ENCODE assay signal across 30 cellular contexts in the genomic region with DNA sequence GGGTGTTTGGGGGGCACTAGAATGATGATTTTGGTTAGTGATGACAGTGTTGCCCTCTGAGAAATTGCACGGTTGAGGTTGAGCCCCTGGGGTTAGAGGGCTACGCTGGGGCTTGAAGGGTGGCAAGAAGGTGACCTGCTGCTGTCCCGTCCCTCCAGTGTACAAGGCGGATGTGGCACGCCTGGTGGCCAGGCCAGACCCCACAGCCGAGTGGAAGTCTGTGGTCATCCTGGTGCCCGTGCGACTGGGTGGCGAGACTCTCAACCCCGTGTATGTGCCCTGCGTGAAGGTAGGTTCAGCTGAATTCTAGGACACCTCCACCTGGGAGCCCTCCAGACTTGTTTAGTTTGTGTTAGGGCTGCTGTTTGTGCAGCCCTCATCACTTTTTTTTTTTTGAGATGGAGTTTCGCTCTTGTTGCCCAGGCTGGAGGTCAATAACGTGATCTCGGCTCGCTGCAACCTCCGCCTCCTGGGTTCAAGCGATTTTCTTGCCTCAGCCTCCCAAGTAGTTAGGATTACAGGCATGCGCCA. TPM values are rescaled to one million over a fixed set of nuclear protein-coding genes. Genes with fewer than 3 reads are reported as not detected.
"Had no signal": no experiment of that assay in that cellular context is flagged by ENCODE, and none has a peak within 500 bp of the region (broad histone marks: within the 10 kb centered on the region; RNA-seq: fewer than 3 reads in every experiment).

No MANE protein-coding gene starts in this region.

- DNase-seq: dorsolateral prefrontal cortex; effector CD4-positive, alpha-beta T cell; foreskin keratinocyte; heart left ventricle; kidney; nucleus accumbens; stimulated activated CD4-positive, alpha-beta T cell treated with anti-CD3 and anti-CD28 coated beads, Interleukin-12 subunit alpha, Interleukin-12 subunit beta, amount 100 ng/mL, for 4 hours; stimulated activated CD4-positive, alpha-beta T cell treated with anti-CD3 and anti-CD28 coated beads, Interleukin-1b, Interleukin-23, amount 100 ng/mL, for 48 hours; stimulated activated CD4-positive, alpha-beta T cell treated with anti-CD3 and anti-CD28 coated beads, Interleukin-4, amount 100 ng/mL, for 1 hour; stimulated activated CD8-positive, alpha-beta memory T cell treated with anti-CD3 and anti-CD28 coated beads, Interleukin-4, amount 100 ng/mL, for 48 hours; stimulated activated naive CD4-positive, alpha-beta T cell; stimulated activated naive CD8-positive, alpha-beta T cell treated with anti-CD3 and anti-CD28 coated beads, Interleukin-15, amount 100 ng/mL, for 72 hours; transverse colon; upper lobe of right lung; uterus had no signal

- ATAC-seq: foreskin keratinocyte; gastroesophageal sphincter; heart left ventricle; left lobe of liver; natural killer cell treated with Interleukin-12 subunit alpha and Interleukin-12 subunit beta and Interleukin-15 and Interleukin-18, amount 100 ng/mL, for 72 hours; sciatic nerve; stimulated activated naive CD8-positive, alpha-beta T cell treated with anti-CD3 and anti-CD28 coated beads, Interleukin-15, amount 100 ng/mL, for 72 hours; upper lobe of right lung had no signal

- H3K27me3 ChIP-seq: dorsolateral prefrontal cortex, esophagus muscularis mucosa, foreskin keratinocyte, gastroesophageal sphincter, heart left ventricle, hepatocyte, neural progenitor cell, right atrium auricular region, suprapubic skin, transverse colon, upper lobe of right lung, uterus had no signal

- H3K27ac ChIP-seq: dorsolateral prefrontal cortex, esophagus muscularis mucosa, foreskin keratinocyte, gastroesophageal sphincter, heart left ventricle, hepatocyte, neural progenitor cell, prostate gland, right atrium auricular region, suprapubic skin, transverse colon, upper lobe of right lung, uterus had no signal

- FAIRE-seq: kidney had no signal

- H3K9ac ChIP-seq: neural progenitor cell had no signal

- H3K4me3 ChIP-seq: dorsolateral prefrontal cortex, esophagus muscularis mucosa, gastroesophageal sphincter, heart left ventricle, hepatocyte, lung, neural progenitor cell, prostate gland, right atrium auricular region, smooth muscle cell, suprapubic skin, transverse colon, upper lobe of right lung, uterus had no signal

- H3K4me1 ChIP-seq: neural progenitor cell had no signal

- H3K4me2 ChIP-seq: hepatocyte, neural progenitor cell, smooth muscle cell had no signal

- H2AFZ ChIP-seq: hepatocyte, neural progenitor cell had no signal

- H3K36me3 ChIP-seq: neural progenitor cell, uterus had no signal

- H3K9me3 ChIP-seq: esophagus muscularis mucosa, gastroesophageal sphincter, heart left ventricle, prostate gland, right atrium auricular region, suprapubic skin, transverse colon, upper lobe of right lung, uterus had no signal

RNA-seq across cellular contexts. Expression of gene S1PR5, which starts 31.6 kb away (rescaled TPM):
- total RNA-seq: epithelial cell of proximal tubule, esophagus muscularis mucosa, fibroblast of lung, transverse colon had no signal

RNA-seq across cellular contexts. Expression of gene AP1M2, which starts 38.3 kb away (rescaled TPM):
- total RNA-seq: esophagus muscularis mucosa; natural killer cell treated with Interleukin-12 subunit alpha and Interleukin-12 subunit beta and Interleukin-15 and Interleukin-18, amount 100 ng/mL, for 72 hours; osteocyte; sciatic nerve had no signal
- polyA plus RNA-seq: heart left ventricle had no signal
